ENCODE assay signal across 9 cellular contexts in genomic region chr11:115869780-115870431, GRCh38.
DNase-seq lines count a peak whose midpoint lies in the region; ATAC-seq and TF ChIP-seq lines count a peak whose summit lies in the region.
"Had no signal": no experiment of that assay in that cellular context is flagged by ENCODE, and none has a peak within 500 bp of the region (broad histone marks: within the 10 kb centered on the region; RNA-seq: fewer than 3 reads in every experiment).

No MANE protein-coding gene starts in this region.

- no peaks in the 10 kb centered on the region for H4K20me1 ChIP-seq in mammary epithelial cell (ENCODE audit: insufficient read depth, low read length)

- DNase-seq in NCI-H2171 (lab: John Stamatoyannopoulos, UW) (peak; percentile 65), mammary epithelial cell (peak; percentile 17), renal cortical epithelial cell (ENCODE audit: low read depth) (peak; percentile 16)
- no peak for DNase-seq in stimulated activated naive CD4-positive, alpha-beta T cell (lab: John Stamatoyannopoulos, UW)

- intact Hi-C loops in mammary epithelial cell (cut with micrococcal nuclease), result no loop called here

- H3K27ac ChIP-seq in C4-2B, result no peak overlapping the region
- no peak overlapping the region for H3K27ac ChIP-seq in mammary epithelial cell (ENCODE audit: insufficient read depth, low read depth, low read length)
- H3K27ac ChIP-seq: epithelial cell of prostate had no signal

- H3K9ac ChIP-seq in mammary epithelial cell (ENCODE audit: insufficient read depth, low read length), result no peak overlapping the region

- in situ Hi-C loops in mammary epithelial cell (cut with MboI; ENCODE audit: low sequenced_read_pairs in 2 of 2), result no loop called here

- 88% methylated on average over 3 of the region's 5 CpGs for WGBS in mammary epithelial cell (ENCODE audit: low coverage, missing lambda C conversion rate)

- no peak overlapping the region for H2AFZ ChIP-seq in mammary epithelial cell (ENCODE audit: low read depth, low read length)

- no peaks in the 10 kb centered on the region for H3K79me2 ChIP-seq in mammary epithelial cell (ENCODE audit: insufficient read depth, low read length)

- no peak overlapping the region for H3K4me3 ChIP-seq in mammary epithelial cell (replicated peaks in 1 of 3; ENCODE audit: insufficient read depth in 1 of 3, low read depth in 2 of 3, low read length in 3 of 3)

- CTCF ChIA-PET in mammary epithelial cell (lab: Charles Lee; ENCODE audit: low non-redundant PET), result no interaction called here

- dilution Hi-C loops in mammary epithelial cell (cut with HindIII; ENCODE audit: low sequenced_read_pairs), result no loop called here

- TF ChIP-seq CTCF in C4-2B (conservative IDR thresholded peaks at IDR 0.05) (peak; percentile 71), mammary epithelial cell (conservative IDR thresholded peaks at IDR 0.05 in 1 of 2, IDR thresholded peaks at IDR 0.05 in 1 of 2; ENCODE audit: extremely low read depth in 1 of 2, insufficient read depth in 1 of 2, low read depth in 1 of 2, low read length in 2 of 2) (peak; percentile 59 to 66)

- no TSS peak for BruUV-seq in mammary epithelial cell (replicated peaks; lab: Mats Ljungman, UMichigan)

- peak; percentile 82 for ATAC-seq in GM18511 (IDR thresholded peaks at IDR 0.05; ENCODE audit: unreplicated experiment)
- ATAC-seq in HG02884 (IDR thresholded peaks at IDR 0.05; ENCODE audit: unreplicated experiment), result peak; percentile 64
- ATAC-seq in HG03469 (IDR thresholded peaks at IDR 0.05; ENCODE audit: unreplicated experiment), result no peak

- no peak overlapping the region for H3K4me2 ChIP-seq in mammary epithelial cell (ENCODE audit: insufficient read depth, low read depth, low read length)

- H3K4me1 ChIP-seq in mammary epithelial cell (ENCODE audit: insufficient read depth, low read length), result no peaks in the 10 kb centered on the region

- H3K9me3 ChIP-seq in mammary epithelial cell (replicated peaks; ENCODE audit: insufficient read depth, low read length), result no peaks in the 10 kb centered on the region

- H3K27me3 ChIP-seq in mammary epithelial cell (ENCODE audit: insufficient read depth, low read length), result no peaks in the 10 kb centered on the region

- no peaks in the 10 kb centered on the region for H3K36me3 ChIP-seq in mammary epithelial cell (ENCODE audit: insufficient read depth, low read length)

Comparison
In these comparisons a context has a peak if more than half of its experiments do, and no peak if none do; other contexts are left out.
1. DNase-seq: peak in NCI-H2171 (single experiment), mammary epithelial cell (single experiment) and renal cortical epithelial cell (single experiment); none in stimulated activated naive CD4-positive, alpha-beta T cell (0 of 6).